Comparison of ENCODE assay signal across 8 cellular contexts in the genomic region with DNA sequence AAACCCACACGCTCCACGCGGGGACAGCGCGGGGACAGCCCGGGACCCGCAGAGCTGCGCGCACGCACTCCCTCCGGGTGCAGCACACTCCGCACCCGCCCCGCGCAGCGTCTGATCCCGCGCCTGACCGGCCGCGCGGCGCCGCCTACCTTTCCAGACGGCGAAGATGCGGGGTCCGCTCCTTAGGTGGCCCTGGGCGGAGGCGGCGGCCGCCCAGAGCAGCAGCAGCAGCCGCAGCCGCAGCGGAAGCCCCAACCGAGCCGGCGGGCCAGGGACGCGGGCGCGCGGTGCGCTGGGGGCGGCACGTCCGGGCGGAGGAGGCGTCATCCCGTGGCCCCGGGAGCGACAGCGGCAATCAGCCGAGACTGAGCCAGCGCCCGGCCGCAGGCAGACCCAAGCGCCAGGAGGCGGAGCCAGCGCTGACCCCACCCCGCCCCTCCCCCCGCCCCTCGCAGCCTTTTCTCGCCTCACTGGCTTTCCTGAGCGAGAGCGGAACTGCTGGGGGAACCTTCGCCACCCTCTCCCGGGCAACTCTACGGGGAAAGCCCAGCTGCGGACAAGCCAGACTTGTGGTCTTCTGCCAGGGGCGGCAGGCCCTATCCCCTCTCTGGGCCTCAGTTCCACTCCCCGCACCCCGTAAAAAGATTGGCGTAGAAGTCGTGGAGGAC. TPM values are rescaled to one million over a fixed set of nuclear protein-coding genes. Genes with fewer than 3 reads are reported as not detected.
A peak's percentile ranks its signal among the peaks of the same experiment; 100 is the strongest.
DNase-seq lines count a peak whose midpoint lies in the region; TF ChIP-seq lines count a peak whose summit lies in the region.

A gene with protein sequence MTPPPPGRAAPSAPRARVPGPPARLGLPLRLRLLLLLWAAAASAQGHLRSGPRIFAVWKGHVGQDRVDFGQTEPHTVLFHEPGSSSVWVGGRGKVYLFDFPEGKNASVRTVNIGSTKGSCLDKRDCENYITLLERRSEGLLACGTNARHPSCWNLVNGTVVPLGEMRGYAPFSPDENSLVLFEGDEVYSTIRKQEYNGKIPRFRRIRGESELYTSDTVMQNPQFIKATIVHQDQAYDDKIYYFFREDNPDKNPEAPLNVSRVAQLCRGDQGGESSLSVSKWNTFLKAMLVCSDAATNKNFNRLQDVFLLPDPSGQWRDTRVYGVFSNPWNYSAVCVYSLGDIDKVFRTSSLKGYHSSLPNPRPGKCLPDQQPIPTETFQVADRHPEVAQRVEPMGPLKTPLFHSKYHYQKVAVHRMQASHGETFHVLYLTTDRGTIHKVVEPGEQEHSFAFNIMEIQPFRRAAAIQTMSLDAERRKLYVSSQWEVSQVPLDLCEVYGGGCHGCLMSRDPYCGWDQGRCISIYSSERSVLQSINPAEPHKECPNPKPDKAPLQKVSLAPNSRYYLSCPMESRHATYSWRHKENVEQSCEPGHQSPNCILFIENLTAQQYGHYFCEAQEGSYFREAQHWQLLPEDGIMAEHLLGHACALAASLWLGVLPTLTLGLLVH (minus strand): TSS at position 367 of the 668 bp plus-strand sequence. CDS start 40 bp downstream, at position 327.

- H3K4me3 ChIP-seq in astrocyte of the cerebellum (ENCODE audit: low read depth, low read length): peak within 1 kb of the TSS; percentile 76
- peak within 1 kb of the TSS; percentile 54 for H3K4me3 ChIP-seq in retinal pigment epithelial cell (ENCODE audit: low read length)

- peak; percentile 22 for DNase-seq in GM04503 (ENCODE audit: low read depth)
- DNase-seq in H4 (ENCODE audit: low spot score): peak; percentile 49
- DNase-seq in MV-4-11 (lab: John Stamatoyannopoulos, UW): peak; percentile 84
- DNase-seq in T-helper 9 cell: peak; percentile 50
- peak; percentile 20 for DNase-seq in astrocyte of the cerebellum (ENCODE audit: low read depth)
- peak; percentile 81 to 91 for DNase-seq in hippocampal formation (lab: John Stamatoyannopoulos, UW)
- DNase-seq in retinal pigment epithelial cell (ENCODE audit: low read depth): no peak
- DNase-seq in NCI-H2107 treated with DMSO at 0.1 percent for 48 hours (lab: John Stamatoyannopoulos, UW; ENCODE audit: unreplicated experiment): no peak

- in situ Hi-C loops in astrocyte of the cerebellum (cut with HindIII; ENCODE audit: low sequenced_read_pairs): loop anchor here (10.0 kb wide), 1 partner anchor 59 kb away; no protein-coding TSS in a partner anchor

- no peak for TF ChIP-seq CTCF in astrocyte of the cerebellum (IDR thresholded peaks at IDR 0.05; ENCODE audit: low read depth, low read length, missing control alignments)
- no peak for TF ChIP-seq CTCF in retinal pigment epithelial cell (conservative IDR thresholded peaks at IDR 0.05; ENCODE audit: low read depth, low read length)

RNA-seq across cellular contexts. Expression of the gene that starts here (rescaled TPM):
- 0.53 and 0.91 TPM in 2 replicates for total RNA-seq in H4 (2014; rRNA removed; shearing (Covaris generic))

Comparison
In these comparisons a context has a peak if more than half of its experiments do, and no peak if none do; other contexts are left out.
1. Peak in DNase-seq in H4; RNA of the gene not detected or under 1 TPM.
2. DNase-seq: peak in GM04503 (single experiment), MV-4-11 (single experiment), T-helper 9 cell (single experiment), astrocyte of the cerebellum (single experiment) and hippocampal formation (2 of 2); none in retinal pigment epithelial cell (single experiment) and NCI-H2107 treated with DMSO at 0.1 percent for 48 hours (single experiment).